In the genomic region with DNA sequence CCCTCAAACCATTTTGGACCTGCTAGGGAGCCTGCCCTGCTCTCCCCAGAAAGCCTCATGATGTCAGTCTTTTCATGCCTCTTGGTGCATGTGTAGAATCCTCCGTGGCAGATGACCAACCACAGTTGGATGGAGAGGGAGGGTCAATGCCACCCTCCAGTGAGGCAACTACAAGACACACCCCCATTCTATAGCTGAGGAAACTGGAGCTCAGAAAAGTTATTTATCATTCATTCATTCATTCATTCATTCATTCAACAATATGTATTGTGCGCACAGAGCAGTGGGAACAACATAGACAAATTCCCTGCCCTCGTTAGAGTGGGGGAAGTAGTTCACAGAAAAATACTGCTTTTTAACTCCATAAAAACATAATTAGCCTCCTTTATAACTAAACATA, we compare ENCODE assay signal across 20 cellular contexts.
"Had no signal": no experiment of that assay in that cellular context is flagged by ENCODE, and none has a peak within 500 bp of the region (broad histone marks: within the 10 kb centered on the region; RNA-seq: fewer than 3 reads in every experiment).

No MANE protein-coding gene starts in this region.

- H3K4me1 ChIP-seq: SJSA1 had no signal

- H3K4me2 ChIP-seq: KMS-11 had no signal

- H3K27ac ChIP-seq: KMS-11, SJSA1, SK-N-MC had no signal

- DNase-seq: IMR-90, Kasumi-1, MM.1S, NCI-H1092 treated with DMSO at 0.1 percent for 48 hours, NCI-H1436, NCI-H1930, NCI-H2081, NCI-H2107, NCI-H2227 treated with DMSO at 0.1 percent for 48 hours, NCI-H524 treated with DMSO at 0.1 percent for 48 hours, NCI-H69, NCI-H774, Right ventricle myocardium superior, RPMI8226, SIG-M5, SW 1271 had no signal

- H3K4me3 ChIP-seq: SJSA1, SK-N-MC had no signal

- H3K9ac ChIP-seq: KMS-11 had no signal

- FAIRE-seq: RCC 7860 had no signal

- H3K9me3 ChIP-seq: SJSA1 had no signal
